Comparison of ENCODE assay signal across 24 cellular contexts in the genomic region with DNA sequence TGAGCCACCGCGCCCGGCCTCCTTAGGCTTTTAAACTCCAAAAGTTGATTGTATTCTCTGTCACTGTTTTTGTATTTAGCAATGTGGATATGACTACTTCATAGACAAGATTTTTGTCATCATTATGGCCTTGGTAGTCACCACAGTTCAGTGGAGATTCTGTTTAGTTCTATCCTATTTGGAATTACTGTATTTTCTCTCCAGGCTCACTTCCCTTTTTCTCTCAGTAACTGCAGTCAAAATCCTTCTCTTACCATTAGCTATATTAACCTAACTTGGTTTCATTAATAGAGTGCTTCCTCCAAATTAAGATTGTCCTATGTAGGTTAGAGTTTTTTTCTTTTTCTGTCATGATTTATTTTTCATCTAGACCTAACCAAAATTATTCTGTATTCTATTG.
"Had no signal": no experiment of that assay in that cellular context is flagged by ENCODE, and none has a peak within 500 bp of the region (broad histone marks: within the 10 kb centered on the region; RNA-seq: fewer than 3 reads in every experiment).

No MANE protein-coding gene starts in this region.

- FAIRE-seq: K562, TTC549 had no signal

- H3K4me1 ChIP-seq: SJSA1 had no signal

- H3K36me3 ChIP-seq: SJSA1 had no signal

- H3K36me3 Mint-ChIP-seq: activated naive CD4-positive, alpha-beta T cell treated with anti-CD3 and anti-CD28 coated beads, Interleukin-2, amount 10 ng/mL, durations not matched to agents 7 days and 5 days; activated naive CD8-positive, alpha-beta T cell treated with anti-CD3 and anti-CD28 coated beads for 36 hours had no signal

- H3K4me1 Mint-ChIP-seq: activated B cell treated with CpG ODN at 0.5 μM for 24 hours; activated CD4-positive, alpha-beta T cell treated with anti-CD3 and anti-CD28 coated beads, Interleukin-2, amount 10 ng/mL, durations not matched to agents 24 days and 14 days; activated naive CD4-positive, alpha-beta T cell treated with anti-CD3 and anti-CD28 coated beads, Interleukin-2, amount 10 ng/mL, durations not matched to agents 7 days and 5 days; activated naive CD8-positive, alpha-beta T cell treated with anti-CD3 and anti-CD28 coated beads for 36 hours; activated T-helper 17 cell treated with anti-CD3 and anti-CD28 coated beads, Interleukin-2, amount 50 U/mL, for 72 hours had no signal

- DNase-seq: activated B cell treated with CpG ODN at 0.5 μM for 24 hours; activated CD4-positive, alpha-beta memory T cell treated with anti-CD3 and anti-CD28 coated beads, Interleukin-2, amount 10 ng/mL, durations not matched to agents 7 days and 5 days; activated CD4-positive, alpha-beta T cell treated with anti-CD3 and anti-CD28 coated beads for 1 hour; activated CD4-positive, alpha-beta T cell treated with anti-CD3 and anti-CD28 coated beads, Interleukin-2, amount 10 ng/mL, durations not matched to agents 24 days and 14 days; activated gamma-delta T cell treated with Interleukin-2 at 50 U/mL for 16 hours; activated naive CD4-positive, alpha-beta T cell treated with anti-CD3 and anti-CD28 coated beads, Interleukin-2, amount 10 ng/mL, durations not matched to agents 7 days and 5 days; activated naive CD8-positive, alpha-beta T cell treated with anti-CD3 and anti-CD28 coated beads for 36 hours; activated T-cell treated with anti-CD3 and anti-CD28 coated beads for 4 hours; activated T-cell treated with anti-CD3 and anti-CD28 coated beads, Interleukin-2, amount 50 U/mL, for 48 hours; cerebellar nuclear complex; Karpas-422; MV-4-11; NCI-H1694 treated with DMSO at 0.1 percent for 48 hours; NCI-H2029 treated with DMSO at 0.1 percent for 48 hours; NCI-H510A treated with DMSO at 0.1 percent for 48 hours; NCI-H69; NK-92 treated with Interleukin-12 subunit alpha and Interleukin-12 subunit beta, amount 100 ng/mL, for 24 hours; RPMI8226; T-helper 9 cell had no signal

- H3K27me3 Mint-ChIP-seq: activated B cell treated with CpG ODN at 0.5 μM for 24 hours; activated CD4-positive, alpha-beta memory T cell treated with anti-CD3 and anti-CD28 coated beads, Interleukin-2, amount 10 ng/mL, durations not matched to agents 7 days and 5 days; activated CD4-positive, alpha-beta T cell treated with anti-CD3 and anti-CD28 coated beads, Interleukin-2, amount 10 ng/mL, durations not matched to agents 24 days and 14 days; activated naive CD4-positive, alpha-beta T cell treated with anti-CD3 and anti-CD28 coated beads, Interleukin-2, amount 10 ng/mL, durations not matched to agents 7 days and 5 days; activated naive CD8-positive, alpha-beta T cell treated with anti-CD3 and anti-CD28 coated beads for 36 hours; activated T-helper 17 cell treated with anti-CD3 and anti-CD28 coated beads, Interleukin-2, amount 50 U/mL, for 72 hours had no signal

- H3K4me3 ChIP-seq: K562, SJSA1 had no signal

- H3K9me3 ChIP-seq: SJSA1 had no signal

- H3K4me3 Mint-ChIP-seq: activated B cell treated with CpG ODN at 0.5 μM for 24 hours; activated CD4-positive, alpha-beta memory T cell treated with anti-CD3 and anti-CD28 coated beads, Interleukin-2, amount 10 ng/mL, durations not matched to agents 7 days and 5 days; activated CD4-positive, alpha-beta T cell treated with anti-CD3 and anti-CD28 coated beads, Interleukin-2, amount 10 ng/mL, durations not matched to agents 24 days and 14 days; activated naive CD4-positive, alpha-beta T cell treated with anti-CD3 and anti-CD28 coated beads, Interleukin-2, amount 10 ng/mL, durations not matched to agents 7 days and 5 days; activated naive CD8-positive, alpha-beta T cell treated with anti-CD3 and anti-CD28 coated beads for 36 hours; activated T-helper 17 cell treated with anti-CD3 and anti-CD28 coated beads, Interleukin-2, amount 50 U/mL, for 72 hours; T-helper 1 cell treated with Interleukin-12 subunit alpha and Interleukin-12 subunit beta and Interleukin-4 antibody, amounts not matched to agents 30 μg/mL and 1 μg/mL, for 36 hours had no signal

- H3K27ac Mint-ChIP-seq: activated B cell treated with CpG ODN at 0.5 μM for 24 hours; activated CD4-positive, alpha-beta memory T cell treated with anti-CD3 and anti-CD28 coated beads, Interleukin-2, amount 10 ng/mL, durations not matched to agents 7 days and 5 days; activated CD4-positive, alpha-beta T cell treated with anti-CD3 and anti-CD28 coated beads, Interleukin-2, amount 10 ng/mL, durations not matched to agents 24 days and 14 days; activated naive CD4-positive, alpha-beta T cell treated with anti-CD3 and anti-CD28 coated beads, Interleukin-2, amount 10 ng/mL, durations not matched to agents 7 days and 5 days; activated naive CD8-positive, alpha-beta T cell treated with anti-CD3 and anti-CD28 coated beads for 36 hours; activated T-helper 17 cell treated with anti-CD3 and anti-CD28 coated beads, Interleukin-2, amount 50 U/mL, for 72 hours; T-helper 1 cell treated with Interleukin-12 subunit alpha and Interleukin-12 subunit beta and Interleukin-4 antibody, amounts not matched to agents 30 μg/mL and 1 μg/mL, for 36 hours had no signal

- H3K9me3 Mint-ChIP-seq: activated B cell treated with CpG ODN at 0.5 μM for 24 hours; activated CD4-positive, alpha-beta memory T cell treated with anti-CD3 and anti-CD28 coated beads, Interleukin-2, amount 10 ng/mL, durations not matched to agents 7 days and 5 days; activated CD4-positive, alpha-beta T cell treated with anti-CD3 and anti-CD28 coated beads, Interleukin-2, amount 10 ng/mL, durations not matched to agents 24 days and 14 days; activated naive CD4-positive, alpha-beta T cell treated with anti-CD3 and anti-CD28 coated beads, Interleukin-2, amount 10 ng/mL, durations not matched to agents 7 days and 5 days; activated naive CD8-positive, alpha-beta T cell treated with anti-CD3 and anti-CD28 coated beads for 36 hours; activated T-helper 17 cell treated with anti-CD3 and anti-CD28 coated beads, Interleukin-2, amount 50 U/mL, for 72 hours; T-helper 1 cell treated with Interleukin-12 subunit alpha and Interleukin-12 subunit beta and Interleukin-4 antibody, amounts not matched to agents 30 μg/mL and 1 μg/mL, for 36 hours had no signal

- H3K27ac ChIP-seq: SJSA1 had no signal

- H3K27me3 ChIP-seq: SJSA1 had no signal
